In the genomic region with DNA sequence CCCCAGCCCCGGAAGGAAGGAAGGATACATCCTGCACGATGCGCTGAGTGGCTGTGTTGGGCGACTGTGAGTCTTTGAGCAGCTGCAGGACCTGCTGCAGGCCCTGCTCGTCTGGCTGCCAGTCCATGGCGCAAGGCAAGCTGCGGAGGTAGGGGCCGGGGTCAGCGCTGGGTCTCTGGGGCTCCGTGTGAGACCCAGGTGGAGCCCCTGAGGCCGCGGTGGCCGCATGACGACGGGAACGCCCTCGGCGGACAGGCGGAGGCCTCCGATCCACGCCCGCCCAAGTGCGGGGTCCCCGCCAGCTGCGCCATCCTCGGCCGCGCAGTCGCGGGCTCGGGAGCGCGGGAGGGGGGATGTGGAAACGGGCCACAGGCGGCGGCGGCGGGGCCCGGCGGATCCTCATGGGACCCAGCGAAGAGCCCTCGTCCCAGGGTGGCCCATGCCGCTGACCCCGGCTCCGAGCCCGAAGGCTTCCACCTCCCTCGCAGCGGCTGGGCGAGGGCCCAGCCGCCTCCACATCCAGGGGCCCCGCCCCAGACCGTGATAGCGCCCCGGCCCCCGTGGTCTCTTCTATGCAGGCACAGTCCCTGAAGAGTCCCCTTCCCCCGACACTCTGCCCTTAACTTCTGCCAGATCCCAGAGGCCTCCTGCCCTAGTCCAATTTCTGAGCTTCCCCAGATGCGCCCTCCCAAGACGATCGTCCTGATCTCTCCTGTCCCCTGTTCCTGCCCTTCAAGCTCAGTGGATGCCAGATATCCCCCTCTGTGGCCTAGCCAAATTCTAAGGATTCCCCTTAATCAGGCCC, we compare ENCODE assay signal across 8 cellular contexts. TPM values are rescaled to one million over a fixed set of nuclear protein-coding genes. Genes with fewer than 3 reads are reported as not detected.
DNase-seq lines count a peak whose midpoint lies in the region; ATAC-seq and TF ChIP-seq lines count a peak whose summit lies in the region.

No MANE protein-coding gene starts in this region.

- no peak for ATAC-seq in natural killer cell treated with Interleukin-12 subunit alpha and Interleukin-12 subunit beta and Interleukin-15 and Interleukin-18, amount 100 ng/mL, for 72 hours
- ATAC-seq in HG02610 (IDR thresholded peaks at IDR 0.05; ENCODE audit: unreplicated experiment) = no peak
- ATAC-seq in HG03095 (IDR thresholded peaks at IDR 0.05; ENCODE audit: unreplicated experiment) = no peak
- no peak for ATAC-seq in HG03108 (IDR thresholded peaks at IDR 0.05; ENCODE audit: unreplicated experiment)
- no peak for ATAC-seq in HG03045 (IDR thresholded peaks at IDR 0.05; ENCODE audit: unreplicated experiment)

- no peak for TF ChIP-seq CTCF in GM12875 (IDR thresholded peaks at IDR 0.05; ENCODE audit: borderline replicate concordance, insufficient read depth, low read depth, low read length)

- H3K36me3 Mint-ChIP-seq in T-helper 1 cell treated with Interleukin-12 subunit alpha and Interleukin-12 subunit beta and Interleukin-4 antibody, amounts not matched to agents 30 μg/mL and 1 μg/mL, for 36 hours (ENCODE audit: low read depth) = peaks cover 12% of the 10 kb centered on the region
- peaks cover 8% of the 10 kb centered on the region for H3K36me3 Mint-ChIP-seq in natural killer cell treated with Interleukin-12 subunit alpha and Interleukin-12 subunit beta and Interleukin-15 and Interleukin-18, amount 100 ng/mL, for 72 hours

- no peaks in the 10 kb centered on the region for H3K9me3 Mint-ChIP-seq in T-helper 1 cell treated with Interleukin-12 subunit alpha and Interleukin-12 subunit beta and Interleukin-4 antibody, amounts not matched to agents 30 μg/mL and 1 μg/mL, for 36 hours
- no peaks in the 10 kb centered on the region for H3K9me3 Mint-ChIP-seq in natural killer cell treated with Interleukin-12 subunit alpha and Interleukin-12 subunit beta and Interleukin-15 and Interleukin-18, amount 100 ng/mL, for 72 hours

- peak overlapping the region; percentile 93 for H3K4me3 Mint-ChIP-seq in T-helper 1 cell treated with Interleukin-12 subunit alpha and Interleukin-12 subunit beta and Interleukin-4 antibody, amounts not matched to agents 30 μg/mL and 1 μg/mL, for 36 hours
- H3K4me3 Mint-ChIP-seq in natural killer cell treated with Interleukin-12 subunit alpha and Interleukin-12 subunit beta and Interleukin-15 and Interleukin-18, amount 100 ng/mL, for 72 hours = peak overlapping the region; percentile 99

- H3K4me1 Mint-ChIP-seq in T-helper 1 cell treated with Interleukin-12 subunit alpha and Interleukin-12 subunit beta and Interleukin-4 antibody, amounts not matched to agents 30 μg/mL and 1 μg/mL, for 36 hours (ENCODE audit: low read depth) = peaks cover 26% of the 10 kb centered on the region
- peaks cover 42 to 43% of the 10 kb centered on the region in 2 donors for H3K4me1 Mint-ChIP-seq in natural killer cell treated with Interleukin-12 subunit alpha and Interleukin-12 subunit beta and Interleukin-15 and Interleukin-18, amount 100 ng/mL, for 72 hours (ENCODE audit: low read depth in 2 of 2)

- H3K27me3 Mint-ChIP-seq in T-helper 1 cell treated with Interleukin-12 subunit alpha and Interleukin-12 subunit beta and Interleukin-4 antibody, amounts not matched to agents 30 μg/mL and 1 μg/mL, for 36 hours (ENCODE audit: low read depth) = no peaks in the 10 kb centered on the region
- H3K27me3 Mint-ChIP-seq in natural killer cell treated with Interleukin-12 subunit alpha and Interleukin-12 subunit beta and Interleukin-15 and Interleukin-18, amount 100 ng/mL, for 72 hours = no peaks in the 10 kb centered on the region

- peak overlapping the region; percentile 92 for H3K27ac Mint-ChIP-seq in T-helper 1 cell treated with Interleukin-12 subunit alpha and Interleukin-12 subunit beta and Interleukin-4 antibody, amounts not matched to agents 30 μg/mL and 1 μg/mL, for 36 hours
- peak overlapping the region; percentile 94 to 97 for H3K27ac Mint-ChIP-seq in natural killer cell treated with Interleukin-12 subunit alpha and Interleukin-12 subunit beta and Interleukin-15 and Interleukin-18, amount 100 ng/mL, for 72 hours

- peak overlapping the region; percentile 72 for H3K4me3 ChIP-seq in GM12875 (ENCODE audit: low read depth, low read length)

- TF ChIP-seq POLR2A in erythroblast (IDR thresholded peaks at IDR 0.05; ENCODE audit: low read length) = no peak

- peak; percentile 52 to 60 for DNase-seq in erythroblast (lab: John Stamatoyannopoulos, UW)
- no peak for DNase-seq in natural killer cell treated with Interleukin-12 subunit alpha and Interleukin-12 subunit beta and Interleukin-15 and Interleukin-18, amount 100 ng/mL, for 72 hours (ENCODE audit: low spot score)

RNA-seq across cellular contexts. Expression of a gene that starts 2.7 kb away (rescaled TPM):
- 100 to 1,000 TPM in 1 of 2 donors, 10 to 100 TPM in 1; 76.9 to 229 TPM for total RNA-seq in natural killer cell treated with Interleukin-12 subunit alpha and Interleukin-12 subunit beta and Interleukin-15 and Interleukin-18, amount 100 ng/mL, for 72 hours

RNA-seq across cellular contexts. Expression of a gene that starts 13.4 kb away (rescaled TPM):
- 100 to 1,000 TPM; 154 to 196 TPM for total RNA-seq in natural killer cell treated with Interleukin-12 subunit alpha and Interleukin-12 subunit beta and Interleukin-15 and Interleukin-18, amount 100 ng/mL, for 72 hours

RNA-seq across cellular contexts. Expression of a gene that starts 16.2 kb away (rescaled TPM):
- total RNA-seq in natural killer cell treated with Interleukin-12 subunit alpha and Interleukin-12 subunit beta and Interleukin-15 and Interleukin-18, amount 100 ng/mL, for 72 hours = 10 to 100 TPM; 48.9 to 70.8 TPM

RNA-seq across cellular contexts. Expression of a gene that starts 24.6 kb away (rescaled TPM):
- 10 to 100 TPM in 1 of 2 donors, 1 to 10 TPM in 1; 5.6 to 15.4 TPM for total RNA-seq in natural killer cell treated with Interleukin-12 subunit alpha and Interleukin-12 subunit beta and Interleukin-15 and Interleukin-18, amount 100 ng/mL, for 72 hours

RNA-seq across cellular contexts. Expression of a gene that starts 30.5 kb away (rescaled TPM):
- total RNA-seq in natural killer cell treated with Interleukin-12 subunit alpha and Interleukin-12 subunit beta and Interleukin-15 and Interleukin-18, amount 100 ng/mL, for 72 hours = not detected
